In the genomic region with DNA sequence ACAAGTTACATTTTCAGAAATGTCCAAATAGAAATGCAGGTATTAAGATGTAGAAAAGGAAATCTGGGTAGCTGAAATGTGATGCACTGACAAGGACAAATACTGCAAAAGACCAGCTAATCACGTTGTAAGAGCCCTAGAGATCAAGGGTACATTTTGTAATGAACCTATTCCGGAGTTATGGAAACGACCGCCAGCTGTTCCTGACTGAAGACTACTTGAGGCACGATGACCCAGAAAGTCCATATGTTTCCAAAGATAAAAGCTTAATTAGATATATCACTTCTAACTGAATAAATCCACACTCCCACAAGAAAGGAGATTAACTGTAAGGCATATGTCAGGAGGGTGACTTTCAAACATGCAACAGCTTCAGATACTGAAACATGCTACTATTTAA, we compare ENCODE assay signal across 23 cellular contexts.
"Had no signal": no experiment of that assay in that cellular context is flagged by ENCODE, and none has a peak within 500 bp of the region (broad histone marks: within the 10 kb centered on the region; RNA-seq: fewer than 3 reads in every experiment).

No MANE protein-coding gene starts in this region.

- DNase-seq: activated CD4-positive, alpha-beta memory T cell treated with anti-CD3 and anti-CD28 coated beads, Interleukin-2, amount 10 ng/mL, durations not matched to agents 7 days and 5 days; activated CD4-positive, alpha-beta T cell treated with anti-CD3 and anti-CD28 coated beads for 4 hours; activated CD8-positive, alpha-beta memory T cell treated with anti-CD3 and anti-CD28 coated beads, Interleukin-2, amount 10 ng/mL, durations not matched to agents 7 days and 5 days; activated naive CD4-positive, alpha-beta T cell; activated naive CD8-positive, alpha-beta T cell treated with anti-CD3 and anti-CD28 coated beads for 36 hours; activated T-cell treated with anti-CD3 and anti-CD28 coated beads, Interleukin-2, amount 50 U/mL, for 1 hour; amniotic stem cell; dermis blood vessel endothelial cell; effector memory CD8-positive, alpha-beta T cell; foreskin fibroblast; left colon; midbrain; nucleus accumbens; posterior cingulate gyrus; stimulated activated naive CD4-positive, alpha-beta T cell treated with Interleukin-2 at 50 U/mL for 16 hours; thyroid gland had no signal

- H3K27me3 ChIP-seq: cardiac muscle cell, hepatocyte, thyroid gland had no signal

- H3K27ac ChIP-seq: cardiac muscle cell, epithelial cell of prostate, hepatocyte, thyroid gland had no signal

- H3K36me3 Mint-ChIP-seq: activated CD8-positive, alpha-beta memory T cell treated with anti-CD3 and anti-CD28 coated beads, Interleukin-2, amount 10 ng/mL, durations not matched to agents 7 days and 5 days; activated naive CD8-positive, alpha-beta T cell treated with anti-CD3 and anti-CD28 coated beads for 36 hours; WTC11 had no signal

- H3K4me1 ChIP-seq: thyroid gland had no signal

- H3K4me3 ChIP-seq: cardiac muscle cell, hepatocyte, thyroid gland had no signal

- H3K36me3 ChIP-seq: cardiac muscle cell, thyroid gland had no signal

- H3K4me1 Mint-ChIP-seq: activated T-helper 17 cell treated with anti-CD3 and anti-CD28 coated beads, Interleukin-2, amount 50 U/mL, for 72 hours had no signal

- H3K4me3 Mint-ChIP-seq: activated CD4-positive, alpha-beta memory T cell treated with anti-CD3 and anti-CD28 coated beads, Interleukin-2, amount 10 ng/mL, durations not matched to agents 7 days and 5 days; activated CD8-positive, alpha-beta memory T cell treated with anti-CD3 and anti-CD28 coated beads, Interleukin-2, amount 10 ng/mL, durations not matched to agents 7 days and 5 days; activated naive CD8-positive, alpha-beta T cell treated with anti-CD3 and anti-CD28 coated beads for 36 hours; activated T-helper 17 cell treated with anti-CD3 and anti-CD28 coated beads, Interleukin-2, amount 50 U/mL, for 72 hours; effector memory CD8-positive, alpha-beta T cell; nephron; T-helper 2 cell treated with Interferon-gamma antibody and Interleukin-4, amounts not matched to agents 5 μg/mL and 100 μg/mL, for 36 hours; WTC11 had no signal

- H3K27ac Mint-ChIP-seq: activated CD4-positive, alpha-beta memory T cell treated with anti-CD3 and anti-CD28 coated beads, Interleukin-2, amount 10 ng/mL, durations not matched to agents 7 days and 5 days; activated CD8-positive, alpha-beta memory T cell treated with anti-CD3 and anti-CD28 coated beads, Interleukin-2, amount 10 ng/mL, durations not matched to agents 7 days and 5 days; activated naive CD8-positive, alpha-beta T cell treated with anti-CD3 and anti-CD28 coated beads for 36 hours; activated T-helper 17 cell treated with anti-CD3 and anti-CD28 coated beads, Interleukin-2, amount 50 U/mL, for 72 hours; effector memory CD8-positive, alpha-beta T cell; T-helper 2 cell treated with Interferon-gamma antibody and Interleukin-4, amounts not matched to agents 5 μg/mL and 100 μg/mL, for 36 hours; WTC11 had no signal

- ATAC-seq: activated CD8-positive, alpha-beta memory T cell treated with anti-CD3 and anti-CD28 coated beads, Interleukin-2, amount 10 ng/mL, durations not matched to agents 7 days and 5 days; activated T-helper 17 cell treated with anti-CD3 and anti-CD28 coated beads, Interleukin-2, amount 50 U/mL, for 72 hours; effector memory CD8-positive, alpha-beta T cell; left colon; WTC11 had no signal

- H3K9me3 ChIP-seq: thyroid gland had no signal

- H3K9me3 Mint-ChIP-seq: activated CD4-positive, alpha-beta memory T cell treated with anti-CD3 and anti-CD28 coated beads, Interleukin-2, amount 10 ng/mL, durations not matched to agents 7 days and 5 days; activated naive CD8-positive, alpha-beta T cell treated with anti-CD3 and anti-CD28 coated beads for 36 hours; activated T-helper 17 cell treated with anti-CD3 and anti-CD28 coated beads, Interleukin-2, amount 50 U/mL, for 72 hours; effector memory CD8-positive, alpha-beta T cell; nephron; T-helper 2 cell treated with Interferon-gamma antibody and Interleukin-4, amounts not matched to agents 5 μg/mL and 100 μg/mL, for 36 hours; WTC11 had no signal
